In the genomic region with DNA sequence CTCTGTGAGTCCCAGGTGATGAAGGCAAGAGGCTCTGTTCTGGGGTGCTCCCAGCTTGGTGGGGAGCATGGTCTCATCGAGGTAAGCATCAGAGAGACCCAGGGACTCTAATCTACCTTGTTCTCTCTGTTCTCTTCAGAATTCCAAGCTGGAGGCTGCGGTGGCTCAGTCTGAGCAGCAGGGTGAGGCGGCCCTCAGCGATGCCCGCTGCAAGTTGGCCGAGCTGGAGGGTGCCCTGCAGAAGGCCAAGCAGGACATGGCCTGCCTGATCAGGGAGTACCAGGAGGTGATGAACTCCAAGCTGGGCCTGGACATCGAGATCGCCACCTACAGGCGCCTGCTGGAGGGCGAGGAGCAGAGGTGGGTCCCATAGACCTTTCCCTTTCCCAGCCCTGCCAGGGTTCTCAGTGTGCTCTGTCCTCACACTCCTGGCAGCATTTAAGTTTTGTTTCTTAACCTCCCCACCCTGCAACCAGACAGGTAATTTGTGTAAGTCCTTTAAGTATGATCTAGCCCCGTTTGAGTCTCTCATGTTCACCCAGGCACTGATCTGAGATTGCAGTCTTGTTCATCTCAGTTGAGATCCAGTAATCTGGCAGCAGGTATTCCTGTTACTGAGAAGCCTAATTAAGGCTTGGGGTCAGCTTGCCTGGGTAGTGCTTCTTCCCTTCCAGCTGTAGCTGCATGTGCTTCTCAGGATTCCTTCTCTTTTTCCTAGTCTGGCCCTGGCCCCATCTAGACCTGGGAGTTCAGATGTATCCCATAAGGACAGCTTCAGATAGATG, we compare ENCODE assay signal across 12 cellular contexts. TPM values are rescaled to one million over a fixed set of nuclear protein-coding genes. Genes with fewer than 3 reads are reported as not detected.
DNase-seq lines count a peak whose midpoint lies in the region; ATAC-seq and TF ChIP-seq lines count a peak whose summit lies in the region.
"Had no signal": no experiment of that assay in that cellular context is flagged by ENCODE, and none has a peak within 500 bp of the region (broad histone marks: within the 10 kb centered on the region; RNA-seq: fewer than 3 reads in every experiment).

No MANE protein-coding gene starts in this region.

- DNase-seq in cardiac muscle cell (ENCODE audit: low read depth in 1 of 2, low spot score in 1 of 2) (no peak), Right ventricle myocardium superior (no peak), PC-9 (no peak), fibroblast of mammary gland (ENCODE audit: low read depth) (no peak), transverse colon (no peak), KBM-7 (no peak)
- no peak for DNase-seq in activated T-cell treated with anti-CD3 and anti-CD28 coated beads, Interleukin-2, amount 50 U/mL, for 4 hours
- DNase-seq: colonic mucosa, head of caudate nucleus, NCI-H2081 treated with DMSO at 0.1 percent for 48 hours had no signal

- H3K79me2 ChIP-seq in PC-9 (ENCODE audit: low read depth): no peaks in the 10 kb centered on the region

- H3K9me2 ChIP-seq in PC-9 (ENCODE audit: insufficient read depth): no peaks in the 10 kb centered on the region

- no peak overlapping the region for H3K4me3 ChIP-seq in cardiac muscle cell
- H3K4me3 ChIP-seq in PC-9: no peak overlapping the region
- H3K4me3 ChIP-seq in fibroblast of mammary gland (ENCODE audit: control insufficient read depth, low read depth, low read length): no peak overlapping the region
- H3K4me3 ChIP-seq in transverse colon: no peak overlapping the region
- H3K4me3 ChIP-seq: colonic mucosa had no signal

- POLR2A ChIA-PET in PC-9 (lab: Charles Lee; ENCODE audit: unreplicated experiment): interaction anchor here (0.6 kb wide), 3 partner anchors 14 to 274 kb away, joined by 4 to 9 read pairs (median 7); no protein-coding TSS in a partner anchor

- BruUV-seq in PC-9 (replicated peaks; lab: Mats Ljungman, UMichigan): no TSS peak

- H3K4me1 Mint-ChIP-seq in activated T-cell treated with anti-CD3 and anti-CD28 coated beads, Interleukin-2, amount 50 U/mL, for 4 hours (ENCODE audit: low read depth): peaks cover 17% of the 10 kb centered on the region

- in situ Hi-C loops in transverse colon (cut with MboI; ENCODE audit: low pct_ligation_motif_present in 1 of 4, low pct_unique_long_range_greater_than_20kb in 1 of 4, low sequenced_read_pairs in 3 of 4) (no loop called here), KBM-7 (cut with MboI; ENCODE audit: low pct_unique_long_range_greater_than_20kb, low sequenced_read_pairs) (no loop called here)

- TF ChIP-seq CTCF in cardiac muscle cell (IDR thresholded peaks at IDR 0.05; ENCODE audit: low read depth, low read length) (peak; percentile 50), PC-9 (conservative IDR thresholded peaks at IDR 0.05) (peak; percentile 48), fibroblast of mammary gland (conservative IDR thresholded peaks at IDR 0.05; ENCODE audit: control insufficient read depth, insufficient read depth, low read depth, low read length) (peak; percentile 18), transverse colon (IDR thresholded peaks at IDR 0.05) (peak in 3 of 5 experiments; percentile 6 to 22 (median 14))

- H3K4me3 Mint-ChIP-seq in activated T-cell treated with anti-CD3 and anti-CD28 coated beads, Interleukin-2, amount 50 U/mL, for 4 hours: no peak overlapping the region

- H3K4me2 ChIP-seq in PC-9: no peak overlapping the region

- no peak for TF ChIP-seq POLR2A in transverse colon (IDR thresholded peaks at IDR 0.05)

- no peaks in the 10 kb centered on the region for H3K36me3 Mint-ChIP-seq in activated T-cell treated with anti-CD3 and anti-CD28 coated beads, Interleukin-2, amount 50 U/mL, for 4 hours (ENCODE audit: insufficient read depth)

- ATAC-seq in Right ventricle myocardium superior (ENCODE audit: poor library complexity) (no peak), HG02571 (IDR thresholded peaks at IDR 0.05; ENCODE audit: unreplicated experiment) (no peak)
- ATAC-seq in activated T-cell treated with anti-CD3 and anti-CD28 coated beads, Interleukin-2, amount 50 U/mL, for 4 hours: no peak

- intact Hi-C loops in Right ventricle myocardium superior (cut with DNase I): no loop called here
- intact Hi-C loops in PC-9 (cut with micrococcal nuclease; ENCODE audit: unreplicated experiment): no loop called here
- intact Hi-C loops in transverse colon (cut with DNase I; ENCODE audit: low total_unique reads): no loop called here

- H3K9me3 ChIP-seq in cardiac muscle cell (ENCODE audit: low read depth) (no peaks in the 10 kb centered on the region), PC-9 (ENCODE audit: insufficient read depth, low read depth) (no peaks in the 10 kb centered on the region), transverse colon (no peaks in the 10 kb centered on the region)
- H3K9me3 ChIP-seq: colonic mucosa had no signal

- no peaks in the 10 kb centered on the region for H3K9me3 Mint-ChIP-seq in activated T-cell treated with anti-CD3 and anti-CD28 coated beads, Interleukin-2, amount 50 U/mL, for 4 hours
- H3K9me3 Mint-ChIP-seq: activated T-helper 2 cell treated with anti-CD3 and anti-CD28 coated beads, Interferon-gamma antibody, Interleukin-2, Interleukin-4, amounts not matched to agents 10 μg/mL and 5 μg/mL and 100 μg/mL, durations not matched to agents 14 hours and 24 hours and 36 hours had no signal

- H3K27ac ChIP-seq in cardiac muscle cell (no peak overlapping the region), PC-9 (no peak overlapping the region), transverse colon (no peak overlapping the region)
- H3K27ac ChIP-seq: colonic mucosa had no signal

- 70% methylated on average over 8 of the region's 11 CpGs; no CpG with 5 or more reads in 1 of the 2 donors for WGBS in transverse colon (ENCODE audit: low coverage in 1 of 2), 2 donors

- H4K20me1 ChIP-seq in PC-9 (ENCODE audit: insufficient read depth): no peaks in the 10 kb centered on the region

- peaks cover 38% of the 10 kb centered on the region for H3K27me3 Mint-ChIP-seq in activated T-cell treated with anti-CD3 and anti-CD28 coated beads, Interleukin-2, amount 50 U/mL, for 4 hours (ENCODE audit: low read depth)

- TF ChIP-seq EP300 in transverse colon (IDR thresholded peaks at IDR 0.05; ENCODE audit: low read depth): no peak

- CTCF ChIA-PET in PC-9 (lab: Charles Lee): interaction anchor here (0.5 to 1.4 kb wide), 3 partner anchors 13 to 26 kb away, joined by 3 to 6 read pairs (median 4); no protein-coding TSS in a partner anchor

- peaks cover 4% of the 10 kb centered on the region; the same call in 1 of the 2 replicates for H3F3A ChIP-seq in PC-9 (ENCODE audit: insufficient read depth, low read depth)

- H3K27me3 ChIP-seq in cardiac muscle cell (peaks cover 50% of the 10 kb centered on the region), PC-9 (ENCODE audit: insufficient read depth, low read depth) (no peaks in the 10 kb centered on the region), transverse colon (peaks cover 44% of the 10 kb centered on the region)

- no peaks in the 10 kb centered on the region for H3K36me3 ChIP-seq in cardiac muscle cell
- H3K36me3 ChIP-seq in PC-9 (ENCODE audit: low read depth): no peaks in the 10 kb centered on the region
- H3K36me3 ChIP-seq in transverse colon: no peaks in the 10 kb centered on the region
- H3K36me3 ChIP-seq: colonic mucosa had no signal

- H3K4me1 ChIP-seq in cardiac muscle cell (ENCODE audit: low read depth) (peaks cover 3% of the 10 kb centered on the region), PC-9 (replicated peaks; ENCODE audit: insufficient read depth) (peaks cover 19% of the 10 kb centered on the region), transverse colon (peaks cover 0 to 12% (median 10%) of the 10 kb centered on the region in 4 donors)
- H3K4me1 ChIP-seq: colonic mucosa had no signal

- no peak overlapping the region for H2AFZ ChIP-seq in PC-9

RNA-seq across cellular contexts. Expression of gene KRT81, which starts 14.8 kb away (rescaled TPM):
- not detected in 2 replicates for total RNA-seq in cardiac muscle cell
- not detected in 2 replicates for polyA plus RNA-seq in cardiac muscle cell
- total RNA-seq in Right ventricle myocardium superior: not detected
- 2.5 and 4.3 TPM in 2 replicates for total RNA-seq in PC-9 (2021)
- not detected for total RNA-seq in transverse colon
- under 1 TPM; 0.19 to 0.25 (median 0.24) TPM for total RNA-seq in activated T-cell treated with anti-CD3 and anti-CD28 coated beads, Interleukin-2, amount 50 U/mL, for 4 hours
- total RNA-seq: activated T-helper 2 cell treated with anti-CD3 and anti-CD28 coated beads, Interferon-gamma antibody, Interleukin-2, Interleukin-4, amounts not matched to agents 10 μg/mL and 5 μg/mL and 100 μg/mL, durations not matched to agents 14 hours and 24 hours and 36 hours had no signal

RNA-seq across cellular contexts. Expression of gene KRT83, which starts 15.1 kb away (rescaled TPM):
- total RNA-seq in cardiac muscle cell (not detected in 2 replicates), Right ventricle myocardium superior (not detected), PC-9 (2021) (0.43 TPM in 1 of 2 replicates, not detected in the other), transverse colon (not detected)
- polyA plus RNA-seq in cardiac muscle cell: not detected in 2 replicates
- total RNA-seq in activated T-cell treated with anti-CD3 and anti-CD28 coated beads, Interleukin-2, amount 50 U/mL, for 4 hours: not detected
- total RNA-seq: activated T-helper 2 cell treated with anti-CD3 and anti-CD28 coated beads, Interferon-gamma antibody, Interleukin-2, Interleukin-4, amounts not matched to agents 10 μg/mL and 5 μg/mL and 100 μg/mL, durations not matched to agents 14 hours and 24 hours and 36 hours; colonic mucosa had no signal

RNA-seq across cellular contexts. Expression of gene KRT86, which starts 31.7 kb away (rescaled TPM):
- total RNA-seq in cardiac muscle cell (0.14 TPM in 1 of 2 replicates, not detected in the other), Right ventricle myocardium superior (not detected), PC-9 (2021) (2.7 and 5.7 TPM in 2 replicates), transverse colon (1 to 10 TPM in 1 of 4 donors, not detected in 3; 3.6 TPM)
- polyA plus RNA-seq in cardiac muscle cell: 0.35 TPM in 1 of 2 replicates, not detected in the other
- total RNA-seq in activated T-cell treated with anti-CD3 and anti-CD28 coated beads, Interleukin-2, amount 50 U/mL, for 4 hours: not detected
